Comparison of ENCODE assay signal across 20 cellular contexts in the genomic region with DNA sequence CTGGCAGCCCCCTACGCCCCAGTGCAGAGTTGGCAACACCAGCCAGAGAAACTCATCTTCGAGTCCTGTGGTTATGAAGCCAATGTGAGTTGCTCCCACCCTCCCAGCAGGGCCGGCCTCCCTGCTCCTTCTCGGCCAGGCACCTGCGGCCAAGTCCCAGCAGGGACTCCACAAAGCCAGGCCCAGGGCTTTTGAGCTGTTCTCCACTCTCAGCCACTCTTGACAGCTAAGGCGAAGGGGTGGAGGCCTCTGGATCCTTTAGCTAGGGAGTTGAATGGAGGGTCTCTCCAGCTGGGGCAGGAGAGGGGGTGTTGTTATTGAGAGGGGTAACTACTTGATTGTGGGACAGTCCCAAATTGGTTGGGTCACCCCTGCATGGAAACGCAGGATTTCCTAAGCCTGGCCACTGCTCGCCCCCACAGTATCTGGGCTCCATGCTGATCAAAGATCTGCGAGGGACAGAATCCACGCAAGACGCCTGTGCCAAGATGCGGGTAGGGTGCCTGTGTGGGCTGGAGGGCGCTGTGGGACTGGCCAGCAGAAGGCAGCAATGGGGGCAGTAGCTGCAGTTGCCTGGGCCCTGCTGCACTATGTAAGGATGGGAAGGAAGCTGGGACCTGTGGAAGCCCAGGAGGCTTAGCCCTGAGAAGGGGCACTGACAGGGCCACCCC.
DNase-seq lines count a peak whose midpoint lies in the region; ATAC-seq and TF ChIP-seq lines count a peak whose summit lies in the region.
"Had no signal": no experiment of that assay in that cellular context is flagged by ENCODE, and none has a peak within 500 bp of the region (broad histone marks: within the 10 kb centered on the region; RNA-seq: fewer than 3 reads in every experiment).

No MANE protein-coding gene starts in this region.

- H3K4me1 Mint-ChIP-seq in stimulated activated effector memory CD8-positive, alpha-beta T cell treated with anti-CD3 and anti-CD28 coated beads, Interleukin-12 subunit alpha, Interleukin-12 subunit beta, amount 100 ng/mL, for 72 hours: no peaks in the 10 kb centered on the region
- H3K4me1 Mint-ChIP-seq: activated CD4-positive, alpha-beta T cell treated with anti-CD3 and anti-CD28 coated beads, Interleukin-2, amount 10 ng/mL, durations not matched to agents 24 days and 14 days had no signal

- no peaks in the 10 kb centered on the region for H3K36me3 Mint-ChIP-seq in stimulated activated effector memory CD8-positive, alpha-beta T cell treated with anti-CD3 and anti-CD28 coated beads, Interleukin-12 subunit alpha, Interleukin-12 subunit beta, amount 100 ng/mL, for 72 hours

- no peak for TF ChIP-seq CTCF in astrocyte of the spinal cord (IDR thresholded peaks at IDR 0.05; ENCODE audit: low read depth, low read length)

- peak overlapping the region; percentile 27 for H3K27ac ChIP-seq in layer of hippocampus (ENCODE audit: low read depth, low read length)
- H3K27ac ChIP-seq: neural progenitor cell had no signal

- H3K4me3 Mint-ChIP-seq in stimulated activated effector memory CD8-positive, alpha-beta T cell treated with anti-CD3 and anti-CD28 coated beads, Interleukin-12 subunit alpha, Interleukin-12 subunit beta, amount 100 ng/mL, for 72 hours: no peak overlapping the region
- H3K4me3 Mint-ChIP-seq: activated CD4-positive, alpha-beta T cell treated with anti-CD3 and anti-CD28 coated beads, Interleukin-2, amount 10 ng/mL, durations not matched to agents 24 days and 14 days; IgD-negative memory B cell; neural progenitor cell had no signal

- no peaks in the 10 kb centered on the region for H3K9me3 Mint-ChIP-seq in stimulated activated effector memory CD8-positive, alpha-beta T cell treated with anti-CD3 and anti-CD28 coated beads, Interleukin-12 subunit alpha, Interleukin-12 subunit beta, amount 100 ng/mL, for 72 hours
- H3K9me3 Mint-ChIP-seq: activated CD4-positive, alpha-beta T cell treated with anti-CD3 and anti-CD28 coated beads, Interleukin-2, amount 10 ng/mL, durations not matched to agents 24 days and 14 days; IgD-negative memory B cell; neural progenitor cell had no signal

- in situ Hi-C loops in astrocyte of the spinal cord (cut with HindIII; ENCODE audit: low sequenced_read_pairs): no loop called here

- H3K27ac Mint-ChIP-seq in stimulated activated effector memory CD8-positive, alpha-beta T cell treated with anti-CD3 and anti-CD28 coated beads, Interleukin-12 subunit alpha, Interleukin-12 subunit beta, amount 100 ng/mL, for 72 hours: peak overlapping the region; percentile 64
- H3K27ac Mint-ChIP-seq: activated CD4-positive, alpha-beta T cell treated with anti-CD3 and anti-CD28 coated beads, Interleukin-2, amount 10 ng/mL, durations not matched to agents 24 days and 14 days; IgD-negative memory B cell had no signal

- ATAC-seq in stimulated activated effector memory CD8-positive, alpha-beta T cell treated with anti-CD3 and anti-CD28 coated beads, Interleukin-12 subunit alpha, Interleukin-12 subunit beta, amount 100 ng/mL, for 72 hours: no peak
- ATAC-seq in GM21786 (IDR thresholded peaks at IDR 0.05; ENCODE audit: unreplicated experiment) (no peak), GM21515 (IDR thresholded peaks at IDR 0.05; ENCODE audit: unreplicated experiment) (no peak), GM19023 (IDR thresholded peaks at IDR 0.05; ENCODE audit: unreplicated experiment) (no peak)
- ATAC-seq: left lung, Right ventricle myocardium inferior had no signal

- H3K4me3 ChIP-seq in astrocyte of the spinal cord (ENCODE audit: low read depth, low read length): no peak overlapping the region
- H3K4me3 ChIP-seq: esophagus squamous epithelium, left lung, MG63, neural progenitor cell had no signal

- peak; percentile 57 for DNase-seq in activated effector memory CD4-positive, alpha-beta T cell treated with anti-CD3 and anti-CD28 coated beads, Interleukin-2, amount 50 U/mL, for 16 hours
- DNase-seq in activated effector memory CD4-positive, alpha-beta T cell treated with Interleukin-2 at 50 U/mL for 16 hours: no peak
- peak; percentile 33 for DNase-seq in astrocyte of the spinal cord (ENCODE audit: low read depth, low spot score)
- no peak for DNase-seq in stimulated activated effector memory CD8-positive, alpha-beta T cell treated with anti-CD3 and anti-CD28 coated beads, Interleukin-12 subunit alpha, Interleukin-12 subunit beta, amount 100 ng/mL, for 72 hours (ENCODE audit: low spot score in 2 of 2)
- DNase-seq: activated CD4-positive, alpha-beta T cell treated with anti-CD3 and anti-CD28 coated beads, Interleukin-2, amount 10 ng/mL, durations not matched to agents 24 days and 14 days; amniotic stem cell; BE2C; caudate nucleus; effector memory CD4-positive, alpha-beta T cell; esophagus squamous epithelium; MG63; stimulated activated CD4-positive, alpha-beta T cell treated with anti-CD3 and anti-CD28 coated beads, Interleukin-12 subunit alpha, Interleukin-12 subunit beta, amount 100 ng/mL, for 4 hours had no signal

- H3K27me3 ChIP-seq in layer of hippocampus (ENCODE audit: control insufficient read depth, insufficient read depth, low read length): no peaks in the 10 kb centered on the region
- H3K27me3 ChIP-seq: BE2C, esophagus squamous epithelium, left lung, MG63, neural progenitor cell had no signal

Comparison
In these comparisons a context has a peak if more than half of its experiments do, and no peak if none do; other contexts are left out.
1. DNase-seq: peak in activated effector memory CD4-positive, alpha-beta T cell treated with anti-CD3 and anti-CD28 coated beads, Interleukin-2, amount 50 U/mL, for 16 hours (single experiment) and astrocyte of the spinal cord (single experiment); none in activated effector memory CD4-positive, alpha-beta T cell treated with Interleukin-2 at 50 U/mL for 16 hours (single experiment) and stimulated activated effector memory CD8-positive, alpha-beta T cell treated with anti-CD3 and anti-CD28 coated beads, Interleukin-12 subunit alpha, Interleukin-12 subunit beta, amount 100 ng/mL, for 72 hours (0 of 2).